In genomic region chr9:97703437-97704326, GRCh38 we compare ENCODE assay signal across 8 cellular contexts. TPM values are rescaled to one million over a fixed set of nuclear protein-coding genes. Genes with fewer than 3 reads are reported as not detected.
DNase-seq lines count a peak whose midpoint lies in the region; ATAC-seq and TF ChIP-seq lines count a peak whose summit lies in the region.

No MANE protein-coding gene starts in this region.

- no peak overlapping the region for H4K8ac ChIP-seq in trophoblast cell (ENCODE audit: low read depth, low read length)

- H3K36me3 Mint-ChIP-seq in stimulated activated memory B cell treated with anti-CD40 and anti-IgM and Interleukin-4, amounts not matched to agents 10 μg/mL and 1 μg/mL and 100 μg/mL, for 72 hours = no peaks in the 10 kb centered on the region
- no peaks in the 10 kb centered on the region for H3K36me3 Mint-ChIP-seq in nephron progenitor cell (ENCODE audit: low read depth)

- no peak overlapping the region for H4K91ac ChIP-seq in trophoblast cell (ENCODE audit: low read depth, low read length)

- H2AFZ ChIP-seq in ACC112 (ENCODE audit: low read length, unreplicated experiment) (peak overlapping the region; percentile 45), trophoblast cell (ENCODE audit: insufficient read depth, low read length, poor library complexity) (no peak overlapping the region)

- H3K14ac ChIP-seq in trophoblast cell (ENCODE audit: low read length) = no peak overlapping the region

- no peak overlapping the region for H3K4me3 Mint-ChIP-seq in stimulated activated memory B cell treated with anti-CD40 and anti-IgM and Interleukin-4, amounts not matched to agents 10 μg/mL and 1 μg/mL and 100 μg/mL, for 72 hours
- no peak overlapping the region for H3K4me3 Mint-ChIP-seq in nephron progenitor cell

- no peak overlapping the region for H3K18ac ChIP-seq in trophoblast cell (ENCODE audit: low read length)

- H3K79me1 ChIP-seq in trophoblast cell (ENCODE audit: low read length) = no peaks in the 10 kb centered on the region

- H3K4me3 ChIP-seq in ACC112 (ENCODE audit: low read depth, low read length) (peak overlapping the region; percentile 64), breast epithelium (no peak overlapping the region), trophoblast cell (ENCODE audit: low read depth, low read length) (no peak overlapping the region)

- no peak overlapping the region for H3K4ac ChIP-seq in trophoblast cell (ENCODE audit: low read depth, low read length)

- DNase-seq in NOMO-1 treated with DMSO at 0.1 percent for 48 hours (lab: John Stamatoyannopoulos, UW; ENCODE audit: unreplicated experiment) = peak; percentile 70
- peak in 1 of 2 donors; percentile 32 for DNase-seq in breast epithelium (ENCODE audit: low spot score in 2 of 2)
- DNase-seq in trophoblast cell = peak; percentile 58 to 79
- DNase-seq in nephron progenitor cell = no peak

- H3K4me1 ChIP-seq in ACC112 (ENCODE audit: control insufficient read depth, insufficient read depth, low read length, unreplicated experiment) (peaks cover 19% of the 10 kb centered on the region), breast epithelium (no peaks in the 10 kb centered on the region), trophoblast cell (ENCODE audit: control insufficient read depth in 1 of 2, insufficient read depth in 2 of 2, low read length in 2 of 2) (peaks cover 3 to 7% of the 10 kb centered on the region in 2 experiments)

- H3K27ac Mint-ChIP-seq in stimulated activated memory B cell treated with anti-CD40 and anti-IgM and Interleukin-4, amounts not matched to agents 10 μg/mL and 1 μg/mL and 100 μg/mL, for 72 hours = no peak overlapping the region
- no peak overlapping the region for H3K27ac Mint-ChIP-seq in nephron progenitor cell

- H2BK120ac ChIP-seq in trophoblast cell (ENCODE audit: insufficient read depth, low read length, poor library complexity) = no peak overlapping the region

- intact Hi-C loops in breast epithelium (cut with DNase I; ENCODE audit: low total_unique reads) = no loop called here

- H3K36me3 ChIP-seq in ACC112 (ENCODE audit: insufficient read depth, low read length) = no peaks in the 10 kb centered on the region
- no peaks in the 10 kb centered on the region for H3K36me3 ChIP-seq in breast epithelium
- H3K36me3 ChIP-seq in trophoblast cell (ENCODE audit: control insufficient read depth in 1 of 2, insufficient read depth in 2 of 2, low read length in 2 of 2) = no peaks in the 10 kb centered on the region

- no peak overlapping the region for H3K23ac ChIP-seq in trophoblast cell (ENCODE audit: low read length)

- H3K9me3 ChIP-seq in breast epithelium (no peaks in the 10 kb centered on the region), trophoblast cell (ENCODE audit: insufficient read depth, low read depth, low read length) (no peaks in the 10 kb centered on the region)

- peaks cover 15% of the 10 kb centered on the region for H3K4me1 Mint-ChIP-seq in stimulated activated memory B cell treated with anti-CD40 and anti-IgM and Interleukin-4, amounts not matched to agents 10 μg/mL and 1 μg/mL and 100 μg/mL, for 72 hours
- no peaks in the 10 kb centered on the region for H3K4me1 Mint-ChIP-seq in nephron progenitor cell

- H2BK12ac ChIP-seq in trophoblast cell (ENCODE audit: low read length) = no peak overlapping the region

- H3K4me2 ChIP-seq in trophoblast cell (ENCODE audit: low read length) = peak overlapping the region; percentile 16

- H3K9ac ChIP-seq in trophoblast cell (ENCODE audit: low read length) = no peak overlapping the region

- H3K27me3 ChIP-seq in ACC112 (ENCODE audit: insufficient read depth, low read length) (no peaks in the 10 kb centered on the region; the same call in 1 of the 2 replicates), breast epithelium (no peaks in the 10 kb centered on the region), trophoblast cell (ENCODE audit: insufficient read depth, low read length) (no peaks in the 10 kb centered on the region)

- H3K79me2 ChIP-seq in ACC112 (ENCODE audit: control insufficient read depth, insufficient read depth, low read length, unreplicated experiment) (no peaks in the 10 kb centered on the region), trophoblast cell (ENCODE audit: control insufficient read depth, insufficient read depth, low read length, poor library complexity) (no peaks in the 10 kb centered on the region)

- H4K12ac ChIP-seq in trophoblast cell (ENCODE audit: low read depth, low read length) = no peak overlapping the region

- peak overlapping the region; percentile 94 for H3K27ac ChIP-seq in ACC112 (ENCODE audit: low read depth, low read length)
- H3K27ac ChIP-seq in breast epithelium = peak overlapping the region; percentile 36 to 80
- peak overlapping the region; percentile 16 for H3K27ac ChIP-seq in trophoblast cell (ENCODE audit: low read depth, low read length)

- no peaks in the 10 kb centered on the region for H3K9me3 Mint-ChIP-seq in stimulated activated memory B cell treated with anti-CD40 and anti-IgM and Interleukin-4, amounts not matched to agents 10 μg/mL and 1 μg/mL and 100 μg/mL, for 72 hours
- H3K9me3 Mint-ChIP-seq in nephron progenitor cell = no peaks in the 10 kb centered on the region

- no peak overlapping the region for H2AK5ac ChIP-seq in trophoblast cell (ENCODE audit: low read length)

- H2BK5ac ChIP-seq in trophoblast cell (ENCODE audit: low read depth, low read length, poor library complexity) = no peak overlapping the region

- WGBS in trophoblast cell (ENCODE audit: extremely low coverage, insufficient coverage, insufficient read length) = no CpG with 5 or more reads among the region's 11 CpGs

- no peak for TF ChIP-seq POLR2A in breast epithelium (IDR thresholded peaks at IDR 0.05)

- no peak for TF ChIP-seq CTCF in breast epithelium (IDR thresholded peaks at IDR 0.05)
- TF ChIP-seq CTCF in nephron progenitor cell (IDR thresholded peaks at IDR 0.05) = no peak

- H3K27me3 Mint-ChIP-seq in stimulated activated memory B cell treated with anti-CD40 and anti-IgM and Interleukin-4, amounts not matched to agents 10 μg/mL and 1 μg/mL and 100 μg/mL, for 72 hours = peaks cover 21% of the 10 kb centered on the region
- peaks cover 46% of the 10 kb centered on the region for H3K27me3 Mint-ChIP-seq in nephron progenitor cell (ENCODE audit: low read depth, poor library complexity)

- ATAC-seq in GM18511 (IDR thresholded peaks at IDR 0.05; ENCODE audit: unreplicated experiment) (peak; percentile 70), GM18907 (IDR thresholded peaks at IDR 0.05; ENCODE audit: unreplicated experiment) (no peak)
- ATAC-seq in stimulated activated memory B cell treated with anti-CD40 and anti-IgM and Interleukin-4, amounts not matched to agents 10 μg/mL and 1 μg/mL and 100 μg/mL, for 72 hours = no peak

RNA-seq across cellular contexts. Expression of gene XPA, which starts 6.5 kb away (rescaled TPM):
- 10 to 100 TPM; 15.4 to 16.8 (median 16.7) TPM for total RNA-seq in breast epithelium
- 8.6 and 9.0 TPM in 2 replicates for polyA plus RNA-seq in trophoblast cell (2013)

Comparison
In these comparisons a context has a peak if more than half of its experiments do, and no peak if none do; other contexts are left out.
1. H3K27ac ChIP-seq: peak in every context shown above with its lines; median percentile 94 in ACC112; 58 in breast epithelium; 16 in trophoblast cell.